Comparison of ENCODE assay signal across 1 cellular context in the genomic region with DNA sequence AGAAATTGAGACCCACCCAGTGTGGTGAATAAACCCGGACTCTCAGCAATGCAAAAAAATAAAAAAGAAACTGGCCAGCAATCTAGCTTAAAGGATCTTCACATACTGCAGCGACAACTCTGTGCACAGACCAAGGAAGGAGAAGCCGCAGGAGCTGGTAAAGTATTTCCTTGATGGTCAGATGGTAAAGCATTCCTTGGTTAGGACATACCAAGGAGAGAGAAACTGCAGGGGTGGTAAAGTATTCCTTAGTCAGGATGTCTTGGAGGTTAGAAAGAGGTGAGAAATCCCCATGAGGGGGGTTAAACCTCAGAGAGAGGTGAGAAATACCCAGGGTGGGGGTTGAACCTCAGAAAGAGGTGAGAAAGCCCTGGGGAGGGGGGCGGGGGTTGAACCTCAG.
TF ChIP-seq lines count a peak whose summit lies in the region.

No MANE protein-coding gene starts in this region.

TF ChIP-seq in GM23338, 12 proteins besides CTCF, POLR2A, EP300 and RAD21 (continued from another document):
- TF ChIP-seq, protein P1, sequence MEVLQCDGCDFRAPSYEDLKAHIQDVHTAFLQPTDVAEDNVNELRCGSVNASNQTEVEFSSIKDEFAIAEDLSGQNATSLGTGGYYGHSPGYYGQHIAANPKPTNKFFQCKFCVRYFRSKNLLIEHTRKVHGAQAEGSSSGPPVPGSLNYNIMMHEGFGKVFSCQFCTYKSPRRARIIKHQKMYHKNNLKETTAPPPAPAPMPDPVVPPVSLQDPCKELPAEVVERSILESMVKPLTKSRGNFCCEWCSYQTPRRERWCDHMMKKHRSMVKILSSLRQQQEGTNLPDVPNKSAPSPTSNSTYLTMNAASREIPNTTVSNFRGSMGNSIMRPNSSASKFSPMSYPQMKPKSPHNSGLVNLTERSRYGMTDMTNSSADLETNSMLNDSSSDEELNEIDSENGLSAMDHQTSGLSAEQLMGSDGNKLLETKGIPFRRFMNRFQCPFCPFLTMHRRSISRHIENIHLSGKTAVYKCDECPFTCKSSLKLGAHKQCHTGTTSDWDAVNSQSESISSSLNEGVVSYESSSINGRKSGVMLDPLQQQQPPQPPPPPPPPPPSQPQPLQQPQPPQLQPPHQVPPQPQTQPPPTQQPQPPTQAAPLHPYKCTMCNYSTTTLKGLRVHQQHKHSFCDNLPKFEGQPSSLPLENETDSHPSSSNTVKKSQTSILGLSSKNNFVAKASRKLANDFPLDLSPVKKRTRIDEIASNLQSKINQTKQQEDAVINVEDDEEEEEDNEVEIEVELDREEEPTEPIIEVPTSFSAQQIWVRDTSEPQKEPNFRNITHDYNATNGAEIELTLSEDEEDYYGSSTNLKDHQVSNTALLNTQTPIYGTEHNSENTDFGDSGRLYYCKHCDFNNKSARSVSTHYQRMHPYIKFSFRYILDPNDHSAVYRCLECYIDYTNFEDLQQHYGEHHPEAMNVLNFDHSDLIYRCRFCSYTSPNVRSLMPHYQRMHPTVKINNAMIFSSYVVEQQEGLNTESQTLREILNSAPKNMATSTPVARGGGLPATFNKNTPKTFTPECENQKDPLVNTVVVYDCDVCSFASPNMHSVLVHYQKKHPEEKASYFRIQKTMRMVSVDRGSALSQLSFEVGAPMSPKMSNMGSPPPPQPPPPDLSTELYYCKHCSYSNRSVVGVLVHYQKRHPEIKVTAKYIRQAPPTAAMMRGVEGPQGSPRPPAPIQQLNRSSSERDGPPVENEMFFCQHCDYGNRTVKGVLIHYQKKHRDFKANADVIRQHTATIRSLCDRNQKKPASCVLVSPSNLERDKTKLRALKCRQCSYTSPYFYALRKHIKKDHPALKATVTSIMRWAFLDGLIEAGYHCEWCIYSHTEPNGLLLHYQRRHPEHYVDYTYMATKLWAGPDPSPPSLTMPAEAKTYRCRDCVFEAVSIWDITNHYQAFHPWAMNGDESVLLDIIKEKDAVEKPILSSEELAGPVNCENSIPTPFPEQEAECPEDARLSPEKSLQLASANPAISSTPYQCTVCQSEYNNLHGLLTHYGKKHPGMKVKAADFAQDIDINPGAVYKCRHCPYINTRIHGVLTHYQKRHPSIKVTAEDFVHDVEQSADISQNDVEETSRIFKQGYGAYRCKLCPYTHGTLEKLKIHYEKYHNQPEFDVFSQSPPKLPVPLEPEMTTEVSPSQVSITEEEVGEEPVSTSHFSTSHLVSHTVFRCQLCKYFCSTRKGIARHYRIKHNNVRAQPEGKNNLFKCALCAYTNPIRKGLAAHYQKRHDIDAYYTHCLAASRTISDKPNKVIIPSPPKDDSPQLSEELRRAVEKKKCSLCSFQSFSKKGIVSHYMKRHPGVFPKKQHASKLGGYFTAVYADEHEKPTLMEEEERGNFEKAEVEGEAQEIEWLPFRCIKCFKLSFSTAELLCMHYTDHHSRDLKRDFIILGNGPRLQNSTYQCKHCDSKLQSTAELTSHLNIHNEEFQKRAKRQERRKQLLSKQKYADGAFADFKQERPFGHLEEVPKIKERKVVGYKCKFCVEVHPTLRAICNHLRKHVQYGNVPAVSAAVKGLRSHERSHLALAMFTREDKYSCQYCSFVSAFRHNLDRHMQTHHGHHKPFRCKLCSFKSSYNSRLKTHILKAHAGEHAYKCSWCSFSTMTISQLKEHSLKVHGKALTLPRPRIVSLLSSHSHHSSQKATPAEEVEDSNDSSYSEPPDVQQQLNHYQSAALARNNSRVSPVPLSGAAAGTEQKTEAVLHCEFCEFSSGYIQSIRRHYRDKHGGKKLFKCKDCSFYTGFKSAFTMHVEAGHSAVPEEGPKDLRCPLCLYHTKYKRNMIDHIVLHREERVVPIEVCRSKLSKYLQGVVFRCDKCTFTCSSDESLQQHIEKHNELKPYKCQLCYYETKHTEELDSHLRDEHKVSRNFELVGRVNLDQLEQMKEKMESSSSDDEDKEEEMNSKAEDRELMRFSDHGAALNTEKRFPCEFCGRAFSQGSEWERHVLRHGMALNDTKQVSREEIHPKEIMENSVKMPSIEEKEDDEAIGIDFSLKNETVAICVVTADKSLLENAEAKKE (CRISPR knock-in tag; IDR thresholded peaks at IDR 0.05) = no peak
- TF ChIP-seq CREB1 (CRISPR knock-in tag; IDR thresholded peaks at IDR 0.05; ENCODE audit: low read depth) = no peak
- no peak for TF ChIP-seq ZNF331 (CRISPR knock-in tag; IDR thresholded peaks at IDR 0.05; ENCODE audit: low read depth)
- no peak for TF ChIP-seq EZH2phosphoT487 (IDR thresholded peaks at IDR 0.05; ENCODE audit: unreplicated experiment)
